Comparison of ENCODE assay signal across 8 cellular contexts in genomic region chr3:107753494-107753893, GRCh38.
DNase-seq lines count a peak whose midpoint lies in the region; ATAC-seq and TF ChIP-seq lines count a peak whose summit lies in the region.

No MANE protein-coding gene starts in this region.

- no peak for DNase-seq in Right ventricle myocardium inferior (ENCODE audit: missing footprints)
- DNase-seq in right atrium auricular region (ENCODE audit: low spot score): no peak
- peak; percentile 40 for DNase-seq in HuH-7 (ENCODE audit: low spot score)
- peak; percentile 64 for DNase-seq in RKO (ENCODE audit: low spot score)
- peak; percentile 47 to 61 for DNase-seq in dermis microvascular lymphatic vessel endothelial cell (ENCODE audit: low read depth in 2 of 2)
- peak; percentile 82 for DNase-seq in medulla oblongata (ENCODE audit: extremely low spot score)
- no peak for DNase-seq in GM19240 (ENCODE audit: insufficient read length, low spot score)

- peak in 1 of 2 donors; percentile 61 for TF ChIP-seq CTCF in right atrium auricular region (IDR thresholded peaks at IDR 0.05)

- no peaks in the 10 kb centered on the region for H3K27me3 ChIP-seq in right atrium auricular region

- no peaks in the 10 kb centered on the region for H3K9me3 ChIP-seq in right atrium auricular region

- no peak overlapping the region for H3K4me3 ChIP-seq in right atrium auricular region

- no peaks in the 10 kb centered on the region for H3K4me1 ChIP-seq in right atrium auricular region

- ATAC-seq in Right ventricle myocardium inferior (peak; percentile 68), GM18858 (IDR thresholded peaks at IDR 0.05; ENCODE audit: unreplicated experiment) (no peak)

- H3K36me3 ChIP-seq in right atrium auricular region: peaks cover 5% of the 10 kb centered on the region

- H3K27ac ChIP-seq in right atrium auricular region: no peak overlapping the region

- intact Hi-C loops in Right ventricle myocardium inferior (cut with DNase I): no loop called here

Comparison
In these comparisons a context has a peak if more than half of its experiments do, and no peak if none do; other contexts are left out.
1. DNase-seq: peak in HuH-7 (single experiment), RKO (single experiment), dermis microvascular lymphatic vessel endothelial cell (2 of 2) and medulla oblongata (single experiment); none in Right ventricle myocardium inferior (single experiment), right atrium auricular region (single experiment) and GM19240 (single experiment).